ENCODE assay signal across 9 cellular contexts in the genomic region with DNA sequence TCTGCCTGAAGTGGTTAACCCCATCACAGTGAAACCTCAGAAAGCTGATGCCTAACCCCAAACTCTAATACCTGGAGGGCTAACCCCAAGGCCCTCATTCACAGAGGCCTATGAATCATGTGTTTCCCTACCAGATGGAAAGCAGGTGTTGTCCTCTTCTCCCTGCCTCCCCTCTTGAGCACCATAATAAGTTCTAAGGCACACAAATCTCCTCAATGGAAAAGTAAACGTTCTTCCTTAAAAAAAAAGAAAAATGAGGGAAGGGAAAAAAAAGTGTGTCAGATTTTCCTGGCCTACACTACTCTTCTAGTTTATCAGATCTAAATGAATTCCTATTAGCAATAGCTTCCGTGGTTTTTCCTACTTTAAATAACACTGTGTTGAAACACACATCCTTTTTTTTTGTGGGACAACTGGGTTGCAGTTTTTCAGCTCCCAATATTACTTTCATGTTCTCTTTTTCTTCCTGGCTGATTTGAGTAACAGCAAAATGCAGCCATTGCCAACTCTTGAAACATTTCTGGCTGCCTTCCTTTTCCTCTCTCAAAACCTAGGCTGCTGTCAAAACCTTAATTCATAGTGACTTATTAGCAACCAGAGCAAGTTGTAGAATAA. TPM values are rescaled to one million over a fixed set of nuclear protein-coding genes. Genes with fewer than 3 reads are reported as not detected.
DNase-seq lines count a peak whose midpoint lies in the region; ATAC-seq and TF ChIP-seq lines count a peak whose summit lies in the region.
"Had no signal": no experiment of that assay in that cellular context is flagged by ENCODE, and none has a peak within 500 bp of the region (broad histone marks: within the 10 kb centered on the region; RNA-seq: fewer than 3 reads in every experiment).

No MANE protein-coding gene starts in this region.

- no peak overlapping the region for H3K27ac Mint-ChIP-seq in activated naive CD8-positive, alpha-beta T cell treated with anti-CD3 and anti-CD28 coated beads for 36 hours
- H3K27ac Mint-ChIP-seq in T-cell, result no peak overlapping the region

- ATAC-seq in esophagus mucosa (peak; percentile 1), T-cell (replicated peaks in 1 of 4) (no peak)

- no peaks in the 10 kb centered on the region for H3K4me1 Mint-ChIP-seq in activated naive CD8-positive, alpha-beta T cell treated with anti-CD3 and anti-CD28 coated beads for 36 hours
- no peaks in the 10 kb centered on the region for H3K4me1 Mint-ChIP-seq in T-cell

- H3K79me2 ChIP-seq in PC-9 (ENCODE audit: low read depth), result peaks cover 12% of the 10 kb centered on the region; the same call in 1 of the 2 replicates

- H3K27ac ChIP-seq in PC-9, result peak overlapping the region; percentile 96

- no peaks in the 10 kb centered on the region for H4K20me1 ChIP-seq in PC-9 (ENCODE audit: insufficient read depth)

- peak overlapping the region; percentile 75 for H3K4me2 ChIP-seq in PC-9

- H3K9me3 ChIP-seq in PC-9 (ENCODE audit: insufficient read depth, low read depth), result no peaks in the 10 kb centered on the region

- CTCF ChIA-PET in PC-9 (lab: Charles Lee), result interaction anchor here (0.5 to 2.0 kb wide), 4 partner anchors 9 to 349 kb away, joined by 3 to 12 read pairs (median 4); no protein-coding TSS in a partner anchor
- CTCF ChIA-PET in T-cell (lab: Charles Lee), result no interaction called here

- no peak overlapping the region for H2AFZ ChIP-seq in PC-9

- peaks cover 8% of the 10 kb centered on the region for H3K27me3 Mint-ChIP-seq in activated naive CD8-positive, alpha-beta T cell treated with anti-CD3 and anti-CD28 coated beads for 36 hours
- peaks cover 4 to 5% of the 10 kb centered on the region in 2 donors for H3K27me3 Mint-ChIP-seq in T-cell

- H3K9me3 Mint-ChIP-seq in activated naive CD8-positive, alpha-beta T cell treated with anti-CD3 and anti-CD28 coated beads for 36 hours, result no peaks in the 10 kb centered on the region
- no peaks in the 10 kb centered on the region for H3K9me3 Mint-ChIP-seq in T-cell

- H3K36me3 Mint-ChIP-seq in activated naive CD8-positive, alpha-beta T cell treated with anti-CD3 and anti-CD28 coated beads for 36 hours, result no peaks in the 10 kb centered on the region
- no peaks in the 10 kb centered on the region for H3K36me3 Mint-ChIP-seq in T-cell

- DNase-seq in AG20443 (ENCODE audit: low spot score) (peak; percentile 49), PC-9 (peak in 1 of 2 experiments; percentile 80), non-pigmented ciliary epithelial cell (ENCODE audit: low read depth) (peak; percentile 35), UCSD-AML1 (lab: John Stamatoyannopoulos, UW; ENCODE audit: unreplicated experiment) (no peak), T-cell (no peak), GM19238 (ENCODE audit: insufficient read length, low spot score) (no peak)
- DNase-seq in activated naive CD8-positive, alpha-beta T cell treated with anti-CD3 and anti-CD28 coated beads for 36 hours, result no peak
- DNase-seq: SIG-M5 had no signal

- no peak overlapping the region for H3K4me3 Mint-ChIP-seq in activated naive CD8-positive, alpha-beta T cell treated with anti-CD3 and anti-CD28 coated beads for 36 hours
- H3K4me3 Mint-ChIP-seq in T-cell, result no peak overlapping the region

- H3K9me2 ChIP-seq in PC-9 (ENCODE audit: insufficient read depth), result no peaks in the 10 kb centered on the region

- H3K4me1 ChIP-seq in PC-9 (replicated peaks; ENCODE audit: insufficient read depth), result peaks cover 51% of the 10 kb centered on the region

- 0 out of 2 replicates have a peak, but pooled peaks have one; percentile 9 for TF ChIP-seq CTCF in PC-9 (conservative IDR thresholded peaks at IDR 0.05)

- H3K4me3 ChIP-seq in PC-9, result peak overlapping the region; percentile 36

- intact Hi-C loops in PC-9 (cut with micrococcal nuclease; ENCODE audit: unreplicated experiment), result loop anchor here (2.0 kb wide), 2 partner anchors 63 to 217 kb away; partner anchors contain the start of gene CNN3

- TSS peak; percentile 24 for BruUV-seq in PC-9 (replicated peaks; lab: Mats Ljungman, UMichigan)

- peaks cover 34% of the 10 kb centered on the region for H3F3A ChIP-seq in PC-9 (ENCODE audit: insufficient read depth, low read depth)

- H3K36me3 ChIP-seq in PC-9 (ENCODE audit: low read depth), result peaks cover 28% of the 10 kb centered on the region

- POLR2A ChIA-PET in PC-9 (lab: Charles Lee; ENCODE audit: unreplicated experiment), result interaction anchor here (0.5 to 0.7 kb wide), 9 partner anchors 8 to 592 kb away, joined by 3 to 6 read pairs (median 3); partner anchors contain the start of gene F3
- POLR2A ChIA-PET in T-cell (lab: Charles Lee), result no interaction called here

- H3K27me3 ChIP-seq in PC-9 (ENCODE audit: insufficient read depth, low read depth), result no peaks in the 10 kb centered on the region

RNA-seq across cellular contexts. Expression of gene SLC44A3, which starts 43.2 kb away (rescaled TPM):
- total RNA-seq in PC-9 (2021) (11.0 and 17.5 TPM in 2 replicates), esophagus mucosa (10.1 TPM), T-cell (under 1 TPM in 4 of 5 donors, not detected in 1; 0.30 to 0.99 (median 0.74) TPM)
- not detected for total RNA-seq in activated naive CD8-positive, alpha-beta T cell treated with anti-CD3 and anti-CD28 coated beads for 36 hours

Comparison
In these comparisons a context has a peak if more than half of its experiments do, and no peak if none do; other contexts are left out.
1. DNase-seq: peak in AG20443 (single experiment) and non-pigmented ciliary epithelial cell (single experiment); none in UCSD-AML1 (single experiment), activated naive CD8-positive, alpha-beta T cell treated with anti-CD3 and anti-CD28 coated beads for 36 hours (single experiment), T-cell (0 of 34) and GM19238 (single experiment).